Comparison of ENCODE assay signal across 8 cellular contexts in the genomic region with DNA sequence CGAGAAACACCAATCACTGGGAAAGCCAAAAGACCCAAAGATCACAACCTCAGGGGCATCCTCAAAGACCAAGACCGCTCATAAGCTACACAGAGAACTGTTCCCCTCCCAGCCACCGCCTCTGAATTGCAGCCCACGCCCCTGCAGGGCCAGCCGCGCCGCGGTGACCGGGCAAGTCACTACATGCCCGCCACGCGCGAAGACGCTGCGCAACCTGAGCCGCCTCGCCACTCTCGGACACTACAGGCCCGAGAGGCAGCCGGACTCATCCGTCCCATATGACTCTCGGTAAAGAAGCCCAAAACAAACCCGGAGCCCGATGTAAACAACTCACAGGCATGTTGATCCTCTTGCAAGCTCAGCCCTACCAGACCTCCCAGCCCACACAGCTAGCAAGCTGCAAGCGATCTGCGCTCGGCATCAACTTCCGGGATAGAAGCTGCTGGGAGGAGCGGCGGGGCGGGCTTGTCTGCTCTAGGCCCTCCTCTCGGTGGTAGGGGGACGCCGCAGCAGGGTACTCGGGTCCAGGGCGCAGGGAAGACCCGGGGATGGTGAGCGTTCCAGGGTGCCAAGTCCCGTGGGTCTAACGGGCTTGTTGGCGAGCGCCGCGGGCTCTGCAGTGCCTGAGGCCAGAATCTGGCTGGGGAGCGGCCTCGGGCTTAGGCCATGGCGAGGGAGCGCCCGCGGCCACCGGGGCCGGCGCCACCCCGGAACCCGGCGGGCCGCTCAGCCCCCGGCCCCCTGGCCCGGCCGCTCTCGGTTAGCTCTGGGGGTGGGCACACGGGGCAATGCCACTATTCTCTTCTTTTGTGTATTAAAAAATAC. TPM values are rescaled to one million over a fixed set of nuclear protein-coding genes. Genes with fewer than 3 reads are reported as not detected.
DNase-seq lines count a peak whose midpoint lies in the region; ATAC-seq, FAIRE-seq and TF ChIP-seq lines count a peak whose summit lies in the region.

Gene RPS27L, minus strand, starts transcription at position 412 of the 825 bp plus-strand sequence. Its CDS starts 72 bp downstream, at position 340.

- H3K4me3 ChIP-seq in heart left ventricle = peak within 1 kb of the TSS; percentile 65 to 97 (median 84)

- peak; percentile 99 for FAIRE-seq in GM12892 (lab: Jason Lieb, UNC)

- CTCF ChIA-PET in T-cell (lab: Charles Lee) = interaction anchor here in 1 of 2 donors (0.6 to 1.7 kb wide), 6 partner anchors 26 to 121 kb away, joined by 3 to 6 read pairs (median 3); no protein-coding TSS in a partner anchor

- intact Hi-C loops in heart left ventricle (cut with DNase I) (loop anchor here in 8 of 10 donors (2.0 to 10.0 kb wide), 7 partner anchors 32 to 248 kb away; partner anchors contain the start of genes APH1B (in 5 of the 8), RAB8B (in 2 of the 8) and LACTB (in 1 of the 8)), posterior cingulate gyrus (cut with DNase I) (loop anchor here (2.0 to 5.0 kb wide), 3 partner anchors 32 to 120 kb away; partner anchors contain the start of genes APH1B, LACTB and RAB8B)

- H3K27me3 Mint-ChIP-seq in T-cell (no peaks in the 10 kb centered on the region), type B pancreatic cell (no peaks in the 10 kb centered on the region)

- H3K4me1 Mint-ChIP-seq in T-cell (peaks cover 17 to 29% (median 22%) of the 10 kb centered on the region in 3 donors), type B pancreatic cell (ENCODE audit: unreplicated experiment) (peaks cover 5% of the 10 kb centered on the region)

- H3K9me3 Mint-ChIP-seq in T-cell = no peaks in the 10 kb centered on the region
- no peaks in the 10 kb centered on the region for H3K9me3 Mint-ChIP-seq in type B pancreatic cell

- no peaks in the 10 kb centered on the region for H3K9me3 ChIP-seq in heart left ventricle

- 0 to 1% (median 1%) methylated on average over 61 to 62 of the region's 62 CpGs for WGBS in adipose tissue, 3 donors
- WGBS in heart left ventricle, 4 donors = 0 to 4% (median 0%) methylated on average over 10 to 62 of the region's 62 CpGs

- peaks cover 0 to 31% (median 21%) of the 10 kb centered on the region in 12 donors for H3K4me1 ChIP-seq in heart left ventricle

- H3K36me3 Mint-ChIP-seq in T-cell = peaks cover 9% of the 10 kb centered on the region
- H3K36me3 Mint-ChIP-seq in type B pancreatic cell = peaks cover 22% of the 10 kb centered on the region

- TF ChIP-seq POLR2A in GM12892 (IDR thresholded peaks at IDR 0.05; ENCODE audit: low read depth, low read length) = peak; percentile 97
- peak in 1 of 2 donors; percentile 74 for TF ChIP-seq POLR2A in heart left ventricle (IDR thresholded peaks at IDR 0.05)

- peak within 1 kb of the TSS; percentile 97 to 100 (median 100) for H3K4me3 Mint-ChIP-seq in T-cell
- peak within 1 kb of the TSS; percentile 99 for H3K4me3 Mint-ChIP-seq in type B pancreatic cell

- H3K27me3 ChIP-seq in heart left ventricle = no peaks in the 10 kb centered on the region

- peak within 1 kb of the TSS; percentile 99 for H3K27ac Mint-ChIP-seq in T-cell
- peak within 1 kb of the TSS; percentile 100 for H3K27ac Mint-ChIP-seq in type B pancreatic cell

- peaks cover 0 to 36% (median 34%) of the 10 kb centered on the region in 9 donors for H3K36me3 ChIP-seq in heart left ventricle

- H3K27ac ChIP-seq in adipose tissue (ENCODE audit: low read depth, low read length) (peak within 1 kb of the TSS; percentile 4), heart left ventricle (peak within 1 kb of the TSS; percentile 91 to 99 (median 96))

- peak; percentile 92 for ATAC-seq in HG02852 (IDR thresholded peaks at IDR 0.05; ENCODE audit: unreplicated experiment)
- peak; percentile 98 to 99 (median 98) for ATAC-seq in T-cell (replicated peaks in 1 of 4)
- ATAC-seq in heart left ventricle = peak; percentile 89 to 98 (median 98)

- POLR2A ChIA-PET in T-cell (lab: Charles Lee) = interaction anchor here (0.8 to 1.7 kb wide), 6 partner anchors 9 to 121 kb away, joined by 3 to 8 read pairs (median 3); no protein-coding TSS in a partner anchor

- TF ChIP-seq CTCF in heart left ventricle (IDR thresholded peaks at IDR 0.05) (peak in 2 of 12 donors; percentile 8 to 19), type B pancreatic cell (conservative IDR thresholded peaks at IDR 0.05) (no peak)

- peak; percentile 72 for DNase-seq in GM12892 (ENCODE audit: insufficient read length)
- DNase-seq in NCI-H146 (lab: John Stamatoyannopoulos, UW) = peak; percentile 88
- peak; percentile 73 to 91 (median 86) for DNase-seq in T-cell
- DNase-seq in heart left ventricle = peak; percentile 92 to 95 (median 94)
- peak; percentile 82 to 99 (median 92) for DNase-seq in posterior cingulate gyrus
- peak; percentile 89 for DNase-seq in type B pancreatic cell (ENCODE audit: extremely low spot score, unreplicated experiment)

RNA-seq across cellular contexts. Expression of gene RPS27L, which starts in this region (rescaled TPM):
- polyA plus RNA-seq in GM12892 (2012; ENCODE audit: missing spikeins) = 409 TPM
- 100 to 1,000 TPM in 3 of 5 donors, 10 to 100 TPM in 2; 48.3 to 123 (median 106) TPM for total RNA-seq in T-cell
- 100 to 1,000 TPM in 2 of 3 donors, 10 to 100 TPM in 1; 87.0 to 189 (median 113) TPM for polyA plus RNA-seq in adipose tissue
- 100 to 1,000 TPM in 7 of 9 donors, 10 to 100 TPM in 2; 61.3 to 221 (median 137) TPM for total RNA-seq in heart left ventricle
- polyA plus RNA-seq in heart left ventricle = 100 to 1,000 TPM in 1 of 2 donors, 10 to 100 TPM in 1; 53.4 to 141 TPM
- total RNA-seq in type B pancreatic cell (ENCODE audit: low replicate concordance) = 205 and 235 TPM in 2 replicates

Comparison
In these comparisons a context has a peak if more than half of its experiments do, and no peak if none do; other contexts are left out.
1. Peak in every context shown above with its lines: DNase-seq, ATAC-seq, H3K4me3 ChIP-seq and H3K27ac ChIP-seq.